ENCODE assay signal across 1 cellular context in the genomic region with DNA sequence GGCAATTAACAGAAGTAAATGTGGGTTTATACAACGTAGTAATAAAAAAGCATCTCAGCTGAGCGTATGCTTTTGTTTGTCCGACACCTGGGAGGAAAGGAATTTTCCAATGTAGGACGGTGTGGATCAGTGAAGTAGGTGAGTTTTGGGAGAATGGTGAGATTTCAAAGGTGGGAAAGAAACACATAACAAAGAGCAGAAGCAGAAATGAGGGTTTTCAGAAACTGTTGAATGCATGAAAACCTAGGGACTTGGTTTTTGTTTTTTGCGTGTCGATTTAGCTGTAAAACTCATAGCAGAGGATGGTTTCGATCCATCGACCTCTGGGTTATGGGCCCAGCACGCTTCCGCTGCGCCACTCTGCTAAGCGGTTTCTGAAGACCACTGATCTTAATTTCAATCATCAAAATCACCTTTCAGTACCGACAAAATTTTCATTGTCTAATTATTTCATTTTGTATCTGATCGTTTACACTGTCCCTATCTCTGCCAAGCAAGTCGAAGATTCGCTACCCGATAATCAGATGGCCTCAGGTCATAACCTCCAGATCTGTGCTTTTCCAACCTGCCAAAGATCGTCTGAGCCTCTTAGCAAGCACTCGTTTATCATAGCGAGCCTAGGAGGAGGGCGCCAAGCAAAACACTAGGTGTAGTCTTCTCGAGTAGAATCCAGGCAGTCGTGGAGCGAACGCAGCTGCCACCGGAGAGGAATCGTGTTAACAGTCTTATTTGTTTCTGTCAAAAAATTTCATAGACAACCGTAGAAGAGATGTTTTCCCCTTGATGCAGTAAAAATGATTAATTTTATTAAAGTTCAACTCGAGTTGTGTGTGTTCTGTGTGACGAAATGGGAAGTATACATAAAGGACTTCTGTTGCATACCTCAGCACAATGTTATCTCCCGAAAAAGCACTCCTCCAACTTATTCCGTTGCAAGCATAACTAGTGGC.
TF ChIP-seq lines count a peak whose summit lies in the region.

No MANE protein-coding gene starts in this region.

TF ChIP-seq in HepG2, 621 proteins besides CTCF, POLR2A, EP300 and RAD21 (continued from another document and continues in another):
- TF ChIP-seq ZNF605 (CRISPR knock-in tag; IDR thresholded peaks at IDR 0.05) = peak; percentile 72; the same call in 1 of the 2 replicates
- TF ChIP-seq, protein P1, sequence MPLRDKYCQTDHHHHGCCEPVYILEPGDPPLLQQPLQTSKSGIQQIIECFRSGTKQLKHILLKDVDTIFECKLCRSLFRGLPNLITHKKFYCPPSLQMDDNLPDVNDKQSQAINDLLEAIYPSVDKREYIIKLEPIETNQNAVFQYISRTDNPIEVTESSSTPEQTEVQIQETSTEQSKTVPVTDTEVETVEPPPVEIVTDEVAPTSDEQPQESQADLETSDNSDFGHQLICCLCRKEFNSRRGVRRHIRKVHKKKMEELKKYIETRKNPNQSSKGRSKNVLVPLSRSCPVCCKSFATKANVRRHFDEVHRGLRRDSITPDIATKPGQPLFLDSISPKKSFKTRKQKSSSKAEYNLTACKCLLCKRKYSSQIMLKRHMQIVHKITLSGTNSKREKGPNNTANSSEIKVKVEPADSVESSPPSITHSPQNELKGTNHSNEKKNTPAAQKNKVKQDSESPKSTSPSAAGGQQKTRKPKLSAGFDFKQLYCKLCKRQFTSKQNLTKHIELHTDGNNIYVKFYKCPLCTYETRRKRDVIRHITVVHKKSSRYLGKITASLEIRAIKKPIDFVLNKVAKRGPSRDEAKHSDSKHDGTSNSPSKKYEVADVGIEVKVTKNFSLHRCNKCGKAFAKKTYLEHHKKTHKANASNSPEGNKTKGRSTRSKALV (CRISPR knock-in tag; IDR thresholded peaks at IDR 0.05) = 0 out of 2 replicates have a peak, but pooled peaks have one; percentile 30
- TF ChIP-seq, protein P2, sequence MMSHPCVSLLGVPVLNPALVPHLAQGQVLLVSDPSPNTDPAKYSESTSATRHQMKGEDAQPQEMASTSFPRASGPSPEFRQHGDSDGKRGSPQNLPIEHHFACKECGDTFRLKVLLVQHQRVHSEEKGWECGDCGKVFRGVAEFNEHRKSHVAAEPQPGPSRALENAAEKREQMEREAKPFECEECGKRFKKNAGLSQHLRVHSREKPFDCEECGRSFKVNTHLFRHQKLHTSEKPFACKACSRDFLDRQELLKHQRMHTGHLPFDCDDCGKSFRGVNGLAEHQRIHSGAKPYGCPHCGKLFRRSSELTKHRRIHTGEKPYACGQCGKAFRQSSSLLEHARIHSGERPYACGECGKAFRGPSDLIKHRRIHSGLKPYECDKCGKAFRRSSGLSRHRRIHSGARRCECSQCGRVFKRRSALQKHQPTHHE (CRISPR knock-in tag; IDR thresholded peaks at IDR 0.05; ENCODE audit: borderline replicate concordance) = no peak
- TF ChIP-seq ZNF451 (CRISPR knock-in tag; IDR thresholded peaks at IDR 0.05) = no peak
- TF ChIP-seq, protein P3, sequence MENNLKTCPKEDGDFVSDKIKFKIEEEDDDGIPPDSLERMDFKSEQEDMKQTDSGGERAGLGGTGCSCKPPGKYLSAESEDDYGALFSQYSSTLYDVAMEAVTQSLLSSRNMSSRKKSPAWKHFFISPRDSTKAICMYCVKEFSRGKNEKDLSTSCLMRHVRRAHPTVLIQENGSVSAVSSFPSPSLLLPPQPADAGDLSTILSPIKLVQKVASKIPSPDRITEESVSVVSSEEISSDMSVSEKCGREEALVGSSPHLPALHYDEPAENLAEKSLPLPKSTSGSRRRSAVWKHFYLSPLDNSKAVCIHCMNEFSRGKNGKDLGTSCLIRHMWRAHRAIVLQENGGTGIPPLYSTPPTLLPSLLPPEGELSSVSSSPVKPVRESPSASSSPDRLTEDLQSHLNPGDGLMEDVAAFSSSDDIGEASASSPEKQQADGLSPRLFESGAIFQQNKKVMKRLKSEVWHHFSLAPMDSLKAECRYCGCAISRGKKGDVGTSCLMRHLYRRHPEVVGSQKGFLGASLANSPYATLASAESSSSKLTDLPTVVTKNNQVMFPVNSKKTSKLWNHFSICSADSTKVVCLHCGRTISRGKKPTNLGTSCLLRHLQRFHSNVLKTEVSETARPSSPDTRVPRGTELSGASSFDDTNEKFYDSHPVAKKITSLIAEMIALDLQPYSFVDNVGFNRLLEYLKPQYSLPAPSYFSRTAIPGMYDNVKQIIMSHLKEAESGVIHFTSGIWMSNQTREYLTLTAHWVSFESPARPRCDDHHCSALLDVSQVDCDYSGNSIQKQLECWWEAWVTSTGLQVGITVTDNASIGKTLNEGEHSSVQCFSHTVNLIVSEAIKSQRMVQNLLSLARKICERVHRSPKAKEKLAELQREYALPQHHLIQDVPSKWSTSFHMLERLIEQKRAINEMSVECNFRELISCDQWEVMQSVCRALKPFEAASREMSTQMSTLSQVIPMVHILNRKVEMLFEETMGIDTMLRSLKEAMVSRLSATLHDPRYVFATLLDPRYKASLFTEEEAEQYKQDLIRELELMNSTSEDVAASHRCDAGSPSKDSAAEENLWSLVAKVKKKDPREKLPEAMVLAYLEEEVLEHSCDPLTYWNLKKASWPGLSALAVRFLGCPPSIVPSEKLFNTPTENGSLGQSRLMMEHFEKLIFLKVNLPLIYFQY (CRISPR knock-in tag; IDR thresholded peaks at IDR 0.05; ENCODE audit: borderline replicate concordance) = peak; percentile 84
- peak; percentile 84; the same call in 1 of the 2 replicates for TF ChIP-seq RCOR2 (CRISPR knock-in tag; IDR thresholded peaks at IDR 0.05)
- TF ChIP-seq ZNF883 (CRISPR knock-in tag; IDR thresholded peaks at IDR 0.05; ENCODE audit: not compliant biosample characterization) = no peak
- no peak for TF ChIP-seq ARID2 (CRISPR knock-in tag; IDR thresholded peaks at IDR 0.05; ENCODE audit: borderline replicate concordance)
- no peak; the same call in 1 of the 2 replicates for TF ChIP-seq ZNF225 (CRISPR knock-in tag; IDR thresholded peaks at IDR 0.05)
- no peak for TF ChIP-seq KLF12 (CRISPR knock-in tag; IDR thresholded peaks at IDR 0.05; ENCODE audit: borderline replicate concordance)
- no peak; the same call in 1 of the 2 replicates for TF ChIP-seq MIER2 (CRISPR knock-in tag; IDR thresholded peaks at IDR 0.05)
- no peak for TF ChIP-seq NFRKB (IDR thresholded peaks at IDR 0.05)
- TF ChIP-seq, protein P4, sequence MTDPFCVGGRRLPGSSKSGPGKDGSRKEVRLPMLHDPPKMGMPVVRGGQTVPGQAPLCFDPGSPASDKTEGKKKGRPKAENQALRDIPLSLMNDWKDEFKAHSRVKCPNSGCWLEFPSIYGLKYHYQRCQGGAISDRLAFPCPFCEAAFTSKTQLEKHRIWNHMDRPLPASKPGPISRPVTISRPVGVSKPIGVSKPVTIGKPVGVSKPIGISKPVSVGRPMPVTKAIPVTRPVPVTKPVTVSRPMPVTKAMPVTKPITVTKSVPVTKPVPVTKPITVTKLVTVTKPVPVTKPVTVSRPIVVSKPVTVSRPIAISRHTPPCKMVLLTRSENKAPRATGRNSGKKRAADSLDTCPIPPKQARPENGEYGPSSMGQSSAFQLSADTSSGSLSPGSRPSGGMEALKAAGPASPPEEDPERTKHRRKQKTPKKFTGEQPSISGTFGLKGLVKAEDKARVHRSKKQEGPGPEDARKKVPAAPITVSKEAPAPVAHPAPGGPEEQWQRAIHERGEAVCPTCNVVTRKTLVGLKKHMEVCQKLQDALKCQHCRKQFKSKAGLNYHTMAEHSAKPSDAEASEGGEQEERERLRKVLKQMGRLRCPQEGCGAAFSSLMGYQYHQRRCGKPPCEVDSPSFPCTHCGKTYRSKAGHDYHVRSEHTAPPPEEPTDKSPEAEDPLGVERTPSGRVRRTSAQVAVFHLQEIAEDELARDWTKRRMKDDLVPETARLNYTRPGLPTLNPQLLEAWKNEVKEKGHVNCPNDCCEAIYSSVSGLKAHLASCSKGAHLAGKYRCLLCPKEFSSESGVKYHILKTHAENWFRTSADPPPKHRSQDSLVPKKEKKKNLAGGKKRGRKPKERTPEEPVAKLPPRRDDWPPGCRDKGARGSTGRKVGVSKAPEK (CRISPR knock-in tag; IDR thresholded peaks at IDR 0.05; ENCODE audit: borderline replicate concordance) = no peak; the same call in 1 of the 2 replicates
- no peak for TF ChIP-seq ZSCAN12 (CRISPR knock-in tag; IDR thresholded peaks at IDR 0.05)
- TF ChIP-seq, protein P5, sequence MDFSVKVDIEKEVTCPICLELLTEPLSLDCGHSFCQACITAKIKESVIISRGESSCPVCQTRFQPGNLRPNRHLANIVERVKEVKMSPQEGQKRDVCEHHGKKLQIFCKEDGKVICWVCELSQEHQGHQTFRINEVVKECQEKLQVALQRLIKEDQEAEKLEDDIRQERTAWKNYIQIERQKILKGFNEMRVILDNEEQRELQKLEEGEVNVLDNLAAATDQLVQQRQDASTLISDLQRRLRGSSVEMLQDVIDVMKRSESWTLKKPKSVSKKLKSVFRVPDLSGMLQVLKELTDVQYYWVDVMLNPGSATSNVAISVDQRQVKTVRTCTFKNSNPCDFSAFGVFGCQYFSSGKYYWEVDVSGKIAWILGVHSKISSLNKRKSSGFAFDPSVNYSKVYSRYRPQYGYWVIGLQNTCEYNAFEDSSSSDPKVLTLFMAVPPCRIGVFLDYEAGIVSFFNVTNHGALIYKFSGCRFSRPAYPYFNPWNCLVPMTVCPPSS (IDR thresholded peaks at IDR 0.05) = no peak
- TF ChIP-seq TAF1 (CRISPR knock-in tag; IDR thresholded peaks at IDR 0.05) = no peak
- peak; percentile 92; the same call in 1 of the 2 replicates for TF ChIP-seq SMAD3 (CRISPR knock-in tag; IDR thresholded peaks at IDR 0.05)
- peak; percentile 97 for TF ChIP-seq ZNF24 (IDR thresholded peaks at IDR 0.05)
- TF ChIP-seq ZFP62 (CRISPR knock-in tag; IDR thresholded peaks at IDR 0.05) = no peak
- peak; percentile 90 for TF ChIP-seq ZNF331 (CRISPR knock-in tag; IDR thresholded peaks at IDR 0.05)
- TF ChIP-seq, protein P6, sequence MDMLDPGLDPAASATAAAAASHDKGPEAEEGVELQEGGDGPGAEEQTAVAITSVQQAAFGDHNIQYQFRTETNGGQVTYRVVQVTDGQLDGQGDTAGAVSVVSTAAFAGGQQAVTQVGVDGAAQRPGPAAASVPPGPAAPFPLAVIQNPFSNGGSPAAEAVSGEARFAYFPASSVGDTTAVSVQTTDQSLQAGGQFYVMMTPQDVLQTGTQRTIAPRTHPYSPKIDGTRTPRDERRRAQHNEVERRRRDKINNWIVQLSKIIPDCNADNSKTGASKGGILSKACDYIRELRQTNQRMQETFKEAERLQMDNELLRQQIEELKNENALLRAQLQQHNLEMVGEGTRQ (IDR thresholded peaks at IDR 0.05; ENCODE audit: low read depth, low read length) = no peak
- TF ChIP-seq, protein P6 (CRISPR knock-in tag; IDR thresholded peaks at IDR 0.05; ENCODE audit: borderline replicate concordance) = no peak
- TF ChIP-seq, protein P7, sequence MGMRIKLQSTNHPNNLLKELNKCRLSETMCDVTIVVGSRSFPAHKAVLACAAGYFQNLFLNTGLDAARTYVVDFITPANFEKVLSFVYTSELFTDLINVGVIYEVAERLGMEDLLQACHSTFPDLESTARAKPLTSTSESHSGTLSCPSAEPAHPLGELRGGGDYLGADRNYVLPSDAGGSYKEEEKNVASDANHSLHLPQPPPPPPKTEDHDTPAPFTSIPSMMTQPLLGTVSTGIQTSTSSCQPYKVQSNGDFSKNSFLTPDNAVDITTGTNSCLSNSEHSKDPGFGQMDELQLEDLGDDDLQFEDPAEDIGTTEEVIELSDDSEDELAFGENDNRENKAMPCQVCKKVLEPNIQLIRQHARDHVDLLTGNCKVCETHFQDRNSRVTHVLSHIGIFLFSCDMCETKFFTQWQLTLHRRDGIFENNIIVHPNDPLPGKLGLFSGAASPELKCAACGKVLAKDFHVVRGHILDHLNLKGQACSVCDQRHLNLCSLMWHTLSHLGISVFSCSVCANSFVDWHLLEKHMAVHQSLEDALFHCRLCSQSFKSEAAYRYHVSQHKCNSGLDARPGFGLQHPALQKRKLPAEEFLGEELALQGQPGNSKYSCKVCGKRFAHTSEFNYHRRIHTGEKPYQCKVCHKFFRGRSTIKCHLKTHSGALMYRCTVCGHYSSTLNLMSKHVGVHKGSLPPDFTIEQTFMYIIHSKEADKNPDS (CRISPR knock-in tag; IDR thresholded peaks at IDR 0.05) = no peak
- TF ChIP-seq, protein P8, sequence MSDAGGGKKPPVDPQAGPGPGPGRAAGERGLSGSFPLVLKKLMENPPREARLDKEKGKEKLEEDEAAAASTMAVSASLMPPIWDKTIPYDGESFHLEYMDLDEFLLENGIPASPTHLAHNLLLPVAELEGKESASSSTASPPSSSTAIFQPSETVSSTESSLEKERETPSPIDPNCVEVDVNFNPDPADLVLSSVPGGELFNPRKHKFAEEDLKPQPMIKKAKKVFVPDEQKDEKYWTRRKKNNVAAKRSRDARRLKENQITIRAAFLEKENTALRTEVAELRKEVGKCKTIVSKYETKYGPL (CRISPR knock-in tag; IDR thresholded peaks at IDR 0.05) = no peak
- TF ChIP-seq, protein P9, sequence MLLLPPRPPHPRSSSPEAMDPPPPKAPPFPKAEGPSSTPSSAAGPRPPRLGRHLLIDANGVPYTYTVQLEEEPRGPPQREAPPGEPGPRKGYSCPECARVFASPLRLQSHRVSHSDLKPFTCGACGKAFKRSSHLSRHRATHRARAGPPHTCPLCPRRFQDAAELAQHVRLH (CRISPR knock-in tag; IDR thresholded peaks at IDR 0.05; ENCODE audit: borderline replicate concordance, low read depth) = peak; percentile 71; the same call in 1 of the 2 replicates
- no peak for TF ChIP-seq NR3C1 (CRISPR knock-in tag; IDR thresholded peaks at IDR 0.05)
- TF ChIP-seq, protein P10, sequence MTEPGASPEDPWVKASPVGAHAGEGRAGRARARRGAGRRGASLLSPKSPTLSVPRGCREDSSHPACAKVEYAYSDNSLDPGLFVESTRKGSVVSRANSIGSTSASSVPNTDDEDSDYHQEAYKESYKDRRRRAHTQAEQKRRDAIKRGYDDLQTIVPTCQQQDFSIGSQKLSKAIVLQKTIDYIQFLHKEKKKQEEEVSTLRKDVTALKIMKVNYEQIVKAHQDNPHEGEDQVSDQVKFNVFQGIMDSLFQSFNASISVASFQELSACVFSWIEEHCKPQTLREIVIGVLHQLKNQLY (CRISPR knock-in tag; IDR thresholded peaks at IDR 0.05) = no peak
- peak; percentile 54; the same call in 1 of the 2 replicates for TF ChIP-seq MBD4 (IDR thresholded peaks at IDR 0.05; ENCODE audit: borderline replicate concordance, low read length)
- TF ChIP-seq, protein P11, sequence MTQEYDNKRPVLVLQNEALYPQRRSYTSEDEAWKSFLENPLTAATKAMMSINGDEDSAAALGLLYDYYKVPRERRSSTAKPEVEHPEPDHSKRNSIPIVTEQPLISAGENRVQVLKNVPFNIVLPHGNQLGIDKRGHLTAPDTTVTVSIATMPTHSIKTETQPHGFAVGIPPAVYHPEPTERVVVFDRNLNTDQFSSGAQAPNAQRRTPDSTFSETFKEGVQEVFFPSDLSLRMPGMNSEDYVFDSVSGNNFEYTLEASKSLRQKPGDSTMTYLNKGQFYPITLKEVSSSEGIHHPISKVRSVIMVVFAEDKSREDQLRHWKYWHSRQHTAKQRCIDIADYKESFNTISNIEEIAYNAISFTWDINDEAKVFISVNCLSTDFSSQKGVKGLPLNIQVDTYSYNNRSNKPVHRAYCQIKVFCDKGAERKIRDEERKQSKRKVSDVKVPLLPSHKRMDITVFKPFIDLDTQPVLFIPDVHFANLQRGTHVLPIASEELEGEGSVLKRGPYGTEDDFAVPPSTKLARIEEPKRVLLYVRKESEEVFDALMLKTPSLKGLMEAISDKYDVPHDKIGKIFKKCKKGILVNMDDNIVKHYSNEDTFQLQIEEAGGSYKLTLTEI (CRISPR knock-in tag; conservative IDR thresholded peaks at IDR 0.05) = no peak
